Comparison of ENCODE assay signal across 8 cellular contexts in genomic region chr6:36029464-36029863, GRCh38. TPM values are rescaled to one million over a fixed set of nuclear protein-coding genes. Genes with fewer than 3 reads are reported as not detected.
DNase-seq lines count a peak whose midpoint lies in the region; ATAC-seq, FAIRE-seq and TF ChIP-seq lines count a peak whose summit lies in the region.

No MANE protein-coding gene starts in this region.

- no peak overlapping the region for H3K4ac ChIP-seq in IMR-90 (ENCODE audit: low read depth, low read length)

- H2BK120ac ChIP-seq in IMR-90 (ENCODE audit: low read depth, low read length) = no peak overlapping the region

- H3K9me3 Mint-ChIP-seq in activated naive CD4-positive, alpha-beta T cell treated with anti-CD3 and anti-CD28 coated beads, Interleukin-2, amount 50 U/mL, for 72 hours = no peaks in the 10 kb centered on the region

- no peak overlapping the region for H2BK15ac ChIP-seq in IMR-90 (ENCODE audit: low read depth, low read length)

- CTCF ChIA-PET in IMR-90 (lab: Yijun Ruan, JAX) = interaction anchor here (1.4 kb wide), 1 partner anchor 65 kb away, joined by 7 read pairs; no protein-coding TSS in a partner anchor

- TF ChIP-seq CTCF in IMR-90 (conservative IDR thresholded peaks at IDR 0.05; ENCODE audit: low read depth, low read length) (no peak), kidney (IDR thresholded peaks at IDR 0.05; ENCODE audit: borderline replicate concordance, extremely low read depth, insufficient read depth) (no peak), thyroid gland (IDR thresholded peaks at IDR 0.05) (no peak)

- H3K79me1 ChIP-seq in IMR-90 (ENCODE audit: low read depth in 1 of 2, low read length in 2 of 2) = peaks cover 3 to 21% of the 10 kb centered on the region in 2 experiments

- peaks cover 21 to 55% (median 35%) of the 10 kb centered on the region in 11 experiments; a peak in 20 of 22 replicates for H4K20me1 ChIP-seq in BLaER1 treated with 17β-estradiol and CSF1 and Interleukin-3, amounts not matched to agents 10 nM and 100 nM
- peaks cover 45% of the 10 kb centered on the region for H4K20me1 ChIP-seq in IMR-90 (ENCODE audit: insufficient read depth, low read length)

- FAIRE-seq in kidney (lab: Jason Lieb, UNC) = no peak

- ATAC-seq in IMR-90 (ENCODE audit: low read depth) = no peak
- no peak for ATAC-seq in activated naive CD4-positive, alpha-beta T cell treated with anti-CD3 and anti-CD28 coated beads, Interleukin-2, amount 50 U/mL, for 72 hours
- ATAC-seq in HG03039 (IDR thresholded peaks at IDR 0.05; ENCODE audit: unreplicated experiment) = no peak
- no peak for ATAC-seq in GM18517 (IDR thresholded peaks at IDR 0.05; ENCODE audit: unreplicated experiment)

- no peak overlapping the region for H4K5ac ChIP-seq in IMR-90 (ENCODE audit: low read depth, low read length)

- H3K9ac ChIP-seq in BLaER1 treated with 17β-estradiol and CSF1 and Interleukin-3, amounts not matched to agents 10 nM and 100 nM = peak overlapping the region; percentile 92 to 98 (median 96)
- H3K9ac ChIP-seq in IMR-90 (ENCODE audit: low read depth, low read length) (peak overlapping the region; percentile 98; the same call in 1 of the 2 replicates), kidney (ENCODE audit: low read length in 2 of 2) (peak overlapping the region in 1 of 2 donors; percentile 96)

- H3K4me1 ChIP-seq in BLaER1 treated with 17β-estradiol and CSF1 and Interleukin-3, amounts not matched to agents 10 nM and 100 nM = peaks cover 41 to 53% (median 50%) of the 10 kb centered on the region in 10 experiments
- peaks cover 10% of the 10 kb centered on the region for H3K4me1 ChIP-seq in IMR-90 (ENCODE audit: control insufficient read depth, insufficient read depth, low read length)
- peaks cover 5 to 12% of the 10 kb centered on the region in 2 donors for H3K4me1 ChIP-seq in kidney (ENCODE audit: control insufficient read depth in 1 of 2, insufficient read depth in 1 of 2, low read depth in 1 of 2, low read length in 2 of 2)
- peaks cover 46 to 49% of the 10 kb centered on the region in 2 donors for H3K4me1 ChIP-seq in thyroid gland

- H3K18ac ChIP-seq in IMR-90 (ENCODE audit: low read depth, low read length) = no peak overlapping the region

- WGBS in IMR-90 (ENCODE audit: extremely low coverage in 2 of 2, insufficient read length in 1 of 2), 2 experiments = no CpG with 5 or more reads among the region's 6 CpGs
- 1 to 2% methylated on average over 6 of the region's 6 CpGs for WGBS in thyroid gland, 2 donors

- BruUV-seq in IMR-90 (replicated peaks; lab: Mats Ljungman, UMichigan) = no TSS peak

- H3K9me1 ChIP-seq in IMR-90 (ENCODE audit: insufficient read depth, low read length) = peaks cover 9% of the 10 kb centered on the region; the same call in 1 of the 2 replicates

- H3K56ac ChIP-seq in IMR-90 (ENCODE audit: extremely low read depth, insufficient read depth, low read length) = no peak overlapping the region

- no peak overlapping the region for H3K14ac ChIP-seq in IMR-90 (replicated peaks; ENCODE audit: low read depth, low read length)

- peak overlapping the region; percentile 73 to 95 (median 88) for H3K4me2 ChIP-seq in BLaER1 treated with 17β-estradiol and CSF1 and Interleukin-3, amounts not matched to agents 10 nM and 100 nM
- H3K4me2 ChIP-seq in IMR-90 (ENCODE audit: low read depth, low read length) = peak overlapping the region; percentile 83

- no peak overlapping the region for H3K23ac ChIP-seq in IMR-90 (ENCODE audit: low read depth, low read length)

- TF ChIP-seq POLR2A in IMR-90 (IDR thresholded peaks at IDR 0.05; ENCODE audit: low read depth, low read length) (no peak), thyroid gland (IDR thresholded peaks at IDR 0.05) (no peak)

- POLR2A ChIA-PET in IMR-90 (lab: Charles Lee; ENCODE audit: unreplicated experiment) = no interaction called here

- H3K27ac Mint-ChIP-seq in activated naive CD4-positive, alpha-beta T cell treated with anti-CD3 and anti-CD28 coated beads, Interleukin-2, amount 50 U/mL, for 72 hours = peak overlapping the region; percentile 86 to 97

- no peak overlapping the region for H2AFZ ChIP-seq in IMR-90 (replicated peaks; ENCODE audit: low read length, poor library complexity)

- no peak overlapping the region for H4K8ac ChIP-seq in IMR-90 (ENCODE audit: low read depth in 2 of 2, low read length in 2 of 2)

- no peak for TF ChIP-seq RAD21 in IMR-90 (IDR thresholded peaks at IDR 0.05; ENCODE audit: low read length)

- H3K36me3 Mint-ChIP-seq in activated naive CD4-positive, alpha-beta T cell treated with anti-CD3 and anti-CD28 coated beads, Interleukin-2, amount 50 U/mL, for 72 hours = peaks cover 7 to 23% of the 10 kb centered on the region in 2 donors

- in situ Hi-C loops in IMR-90 (cut with MboI; ENCODE audit: low sequenced_read_pairs) = loop anchor here (5.0 to 10.0 kb wide), 2 partner anchors 68 to 165 kb away; partner anchors contain the start of gene BRPF3

- no peak overlapping the region for H2BK20ac ChIP-seq in IMR-90 (ENCODE audit: low read depth, low read length)

- H3K36me3 ChIP-seq in BLaER1 treated with 17β-estradiol and CSF1 and Interleukin-3, amounts not matched to agents 10 nM and 100 nM = peaks cover 0 to 17% (median 2%) of the 10 kb centered on the region in 11 experiments; a peak in 6 of 22 replicates
- no peaks in the 10 kb centered on the region for H3K36me3 ChIP-seq in IMR-90 (ENCODE audit: control insufficient read depth, insufficient read depth, low read length)
- H3K36me3 ChIP-seq in kidney (ENCODE audit: control insufficient read depth in 1 of 2, insufficient read depth in 2 of 2, low read length in 2 of 2) = no peaks in the 10 kb centered on the region
- no peaks in the 10 kb centered on the region for H3K36me3 ChIP-seq in thyroid gland

- H3K9me3 ChIP-seq in BLaER1 treated with 17β-estradiol and CSF1 and Interleukin-3, amounts not matched to agents 10 nM and 100 nM (replicated peaks in 1 of 11) = no peaks in the 10 kb centered on the region
- H3K9me3 ChIP-seq in IMR-90 (ENCODE audit: control insufficient read depth, insufficient read depth, low read length) (no peaks in the 10 kb centered on the region), kidney (ENCODE audit: control insufficient read depth in 1 of 2, low read length in 2 of 2) (no peaks in the 10 kb centered on the region), thyroid gland (no peaks in the 10 kb centered on the region)

- DNase-seq in IMR-90 (peak; percentile 85), kidney (no peak), thyroid gland (no peak), mesenteric fat pad (ENCODE audit: low spot score) (no peak)
- no peak for DNase-seq in activated naive CD4-positive, alpha-beta T cell treated with anti-CD3 and anti-CD28 coated beads, Interleukin-2, amount 50 U/mL, for 72 hours (ENCODE audit: low spot score in 2 of 2)

- dilution Hi-C loops in IMR-90 (cut with HindIII; ENCODE audit: low sequenced_read_pairs, unreplicated experiment) = no loop called here

- no peak overlapping the region for H4K91ac ChIP-seq in IMR-90 (ENCODE audit: insufficient read depth, low read depth, low read length)

- H3K4me3 ChIP-seq in BLaER1 treated with 17β-estradiol and CSF1 and Interleukin-3, amounts not matched to agents 10 nM and 100 nM = peak overlapping the region; percentile 88 to 100 (median 96)
- H3K4me3 ChIP-seq in IMR-90 (ENCODE audit: insufficient read depth, low read depth, low read length) (peak overlapping the region; percentile 65), kidney (ENCODE audit: low read length in 2 of 2) (peak overlapping the region; percentile 96 to 99), thyroid gland (replicated peaks in 1 of 3) (peak overlapping the region in 2 of 3 donors; percentile 6 to 99)

- H2AK9ac ChIP-seq in IMR-90 (replicated peaks; ENCODE audit: low read depth, low read length, poor library complexity) = no peak overlapping the region

- H3K27me3 ChIP-seq in BLaER1 treated with 17β-estradiol and CSF1 and Interleukin-3, amounts not matched to agents 10 nM and 100 nM = peaks cover 14 to 23% (median 20%) of the 10 kb centered on the region in 11 experiments
- H3K27me3 ChIP-seq in IMR-90 (ENCODE audit: control insufficient read depth, insufficient read depth, low read length) = no peaks in the 10 kb centered on the region
- no peaks in the 10 kb centered on the region for H3K27me3 ChIP-seq in thyroid gland

- H2BK5ac ChIP-seq in IMR-90 (ENCODE audit: low read depth, low read length, poor library complexity, severe bottlenecking) = peak overlapping the region; percentile 93

- peak overlapping the region; percentile 83 to 97 (median 94) for H3K27ac ChIP-seq in BLaER1 treated with 17β-estradiol and CSF1 and Interleukin-3, amounts not matched to agents 10 nM and 100 nM
- H3K27ac ChIP-seq in IMR-90 (ENCODE audit: insufficient read depth, low read length) (peak overlapping the region; percentile 94; the same call in 1 of the 2 replicates), kidney (ENCODE audit: low read depth in 2 of 2, low read length in 2 of 2) (peak overlapping the region in 1 of 2 donors; percentile 93), thyroid gland (peak overlapping the region; percentile 29 to 96 (median 96))

- H2AK5ac ChIP-seq in IMR-90 (ENCODE audit: low read depth, low read length) = no peak overlapping the region

- intact Hi-C loops in IMR-90 (cut with micrococcal nuclease) (loop anchor here (5.0 kb wide), 1 partner anchor 38 kb away; no protein-coding TSS in a partner anchor), kidney (cut with DNase I) (loop anchor here (5.0 kb wide), 1 partner anchor 63 kb away; no protein-coding TSS in a partner anchor), thyroid gland (cut with DNase I) (loop anchor here (5.0 to 10.0 kb wide), 2 partner anchors 168 to 335 kb away; partner anchors contain the start of gene BRPF3)

TF ChIP-seq in IMR-90, 13 proteins besides CTCF, POLR2A, EP300 and RAD21 (continues in another document):
- TF ChIP-seq NFE2L2 (IDR thresholded peaks at IDR 0.05; ENCODE audit: low read depth, low read length) = no peak

RNA-seq across cellular contexts. Expression of gene MAPK14, which starts 1.9 kb away (rescaled TPM):
- 69.7 and 74.4 TPM in 2 replicates for total RNA-seq in IMR-90 (2012; rRNA removed)
- 22.6 and 28.4 TPM in 2 replicates for polyA plus RNA-seq in IMR-90 (2012; rRNA removed)
- polyA plus RNA-seq in IMR-90 (2012; cell fraction: cytosol; rRNA removed) = 8.9 and 12.3 TPM in 2 replicates
- 19.6 and 68.9 TPM in 2 replicates for polyA plus RNA-seq in IMR-90 (2012; cell fraction: nucleus; rRNA removed; ENCODE audit: low replicate concordance)
- total RNA-seq in activated naive CD4-positive, alpha-beta T cell treated with anti-CD3 and anti-CD28 coated beads, Interleukin-2, amount 50 U/mL, for 72 hours = 10 to 100 TPM; 45.3 to 51.5 TPM
- total RNA-seq in kidney = 56.6 TPM
- 19.9 TPM for polyA plus RNA-seq in kidney (ENCODE audit: insufficient read depth, low read depth, low replicate concordance)
- total RNA-seq in thyroid gland = 100 to 1,000 TPM in 3 of 4 donors, 10 to 100 TPM in 1; 85.2 to 201 (median 124) TPM
- total RNA-seq in mesenteric fat pad = 94.4 TPM

RNA-seq across cellular contexts. Expression of gene SLC26A8, which starts 5.0 kb away (rescaled TPM):
- not detected in 2 replicates for total RNA-seq in IMR-90 (2012; rRNA removed)
- 0.07 TPM in 1 of 2 replicates, not detected in the other for polyA plus RNA-seq in IMR-90 (2012; rRNA removed)
- polyA plus RNA-seq in IMR-90 (2012; cell fraction: cytosol; rRNA removed) = not detected in 2 replicates
- not detected in 2 replicates for polyA plus RNA-seq in IMR-90 (2012; cell fraction: nucleus; rRNA removed; ENCODE audit: low replicate concordance)
- under 1 TPM in 1 of 2 donors, not detected in 1; 0.25 TPM for total RNA-seq in activated naive CD4-positive, alpha-beta T cell treated with anti-CD3 and anti-CD28 coated beads, Interleukin-2, amount 50 U/mL, for 72 hours
- total RNA-seq in kidney = 0.22 TPM
- polyA plus RNA-seq in kidney (ENCODE audit: insufficient read depth, low read depth, low replicate concordance) = not detected
- under 1 TPM; 0.13 to 0.89 (median 0.60) TPM for total RNA-seq in thyroid gland
- 0.35 TPM for total RNA-seq in mesenteric fat pad
